In the genomic region with DNA sequence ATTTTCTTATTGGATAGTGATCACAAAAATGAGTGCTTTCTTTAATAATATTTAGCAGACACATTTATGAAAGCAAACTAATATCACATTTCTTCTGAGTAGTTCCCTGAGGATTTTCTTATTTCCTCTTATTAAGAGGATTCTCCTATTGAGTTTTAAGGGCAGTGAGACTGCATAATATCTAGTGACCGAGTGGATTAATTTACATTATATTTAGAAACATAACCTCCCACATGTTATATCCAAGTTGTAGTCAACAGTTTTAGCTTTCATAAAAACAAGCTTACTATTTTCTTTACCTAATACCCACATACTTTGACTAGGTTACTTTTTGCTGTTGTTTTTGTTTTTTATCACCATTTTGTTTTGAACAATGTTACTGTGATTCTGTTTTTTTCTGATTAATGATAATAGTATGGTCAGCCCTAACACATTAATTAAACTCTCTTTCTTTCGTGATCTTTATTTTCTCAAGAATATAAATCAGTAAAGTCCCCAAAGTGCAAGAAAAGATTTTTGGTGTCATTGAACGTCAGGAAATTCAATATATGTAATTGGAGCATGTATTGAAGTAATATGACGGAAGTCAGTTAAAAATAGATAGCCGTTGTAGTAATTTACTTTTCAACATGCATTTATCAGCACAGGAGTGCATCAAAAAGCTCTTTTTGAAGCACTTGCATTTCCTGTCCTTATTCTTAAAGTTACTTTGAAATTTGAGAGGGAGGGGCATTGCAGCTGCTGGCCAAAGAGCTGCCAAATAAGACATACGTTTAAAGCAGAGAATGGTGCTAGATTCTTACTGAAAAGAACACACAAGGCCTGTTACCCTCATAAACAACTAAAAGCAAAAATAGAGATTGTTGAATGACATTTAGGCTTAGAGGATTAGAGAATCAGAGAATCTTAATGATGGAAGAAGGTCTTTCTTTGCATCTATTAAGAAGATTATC, we compare ENCODE assay signal across 1 cellular context.
TF ChIP-seq lines count a peak whose summit lies in the region.

No MANE protein-coding gene starts in this region.

TF ChIP-seq in H1, 55 proteins besides CTCF, POLR2A, EP300 and RAD21:
- TF ChIP-seq TBP (IDR thresholded peaks at IDR 0.05; ENCODE audit: low read depth, low read length) = no peak
